1 cellular context compared by ENCODE assay signal in the genomic region with DNA sequence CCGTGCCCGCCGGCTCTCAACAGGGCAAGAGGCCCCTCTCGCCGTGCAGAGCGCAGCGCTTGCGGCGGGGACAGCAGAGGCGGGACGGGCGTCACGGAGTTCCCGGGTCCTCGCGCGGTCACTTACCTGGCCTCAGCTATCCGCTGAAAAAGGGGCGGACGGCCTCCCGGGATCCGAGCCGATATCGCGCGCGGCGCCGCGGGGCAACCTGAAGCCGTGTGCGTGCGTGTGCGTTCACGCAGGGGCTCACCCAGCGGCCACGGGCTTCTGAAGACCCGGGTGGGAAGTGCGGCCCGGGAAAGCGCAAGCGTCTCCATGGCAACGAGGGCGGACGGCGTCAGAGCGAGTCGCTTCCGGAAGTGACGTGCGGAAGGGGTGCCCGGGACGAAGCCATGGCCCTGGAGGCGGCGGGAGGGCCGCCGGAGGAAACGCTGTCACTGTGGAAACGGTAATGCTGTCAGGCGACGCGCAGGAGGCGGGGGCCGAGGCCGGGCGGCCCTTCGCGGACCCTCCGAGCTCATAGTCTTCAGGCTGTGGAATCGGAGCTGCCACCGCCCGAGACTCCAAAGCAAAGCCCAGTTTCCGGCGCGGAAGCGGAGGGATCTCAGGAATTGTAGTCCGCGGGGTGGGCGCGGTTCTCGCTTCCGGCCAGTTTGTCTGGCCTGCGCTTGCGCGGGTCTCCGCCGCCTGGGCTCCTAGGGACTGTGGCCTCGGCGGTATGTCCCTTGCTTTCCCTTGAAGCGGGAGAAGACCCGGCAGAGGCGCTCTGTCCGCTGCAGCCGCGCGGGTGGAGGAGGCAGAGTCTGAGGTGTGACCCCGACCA.
A peak's percentile ranks its signal among the peaks of the same experiment; 100 is the strongest.
TF ChIP-seq lines count a peak whose summit lies in the region.

Gene ENDOV, plus strand, starts transcription at position 365 of the 823 bp plus-strand sequence. Its CDS starts 28 bp downstream, at position 393.

TF ChIP-seq in HEK293, 187 proteins besides CTCF, POLR2A, EP300 and RAD21 (continued from another document and continues in another):
- peak; percentile 91 for TF ChIP-seq ZNF2 (tag by site-specific recombination; IDR thresholded peaks at IDR 0.05)
- TF ChIP-seq ZNF274 (IDR thresholded peaks at IDR 0.05; ENCODE audit: low read length), result no peak
- TF ChIP-seq ZNF274 (tag by site-specific recombination; IDR thresholded peaks at IDR 0.05; ENCODE audit: borderline replicate concordance), result no peak
- TF ChIP-seq ZNF19 (tag by site-specific recombination; IDR thresholded peaks at IDR 0.05; ENCODE audit: low read depth), result no peak
- no peak; the same call in 1 of the 2 replicates for TF ChIP-seq ZBTB44 (tag by site-specific recombination; IDR thresholded peaks at IDR 0.05)
- TF ChIP-seq ZNF777 (tag by site-specific recombination; IDR thresholded peaks at IDR 0.05; ENCODE audit: borderline replicate concordance), result no peak
- TF ChIP-seq ZNF629 (tag by site-specific recombination; IDR thresholded peaks at IDR 0.05), result peak; percentile 98
- peak; percentile 94 for TF ChIP-seq SP7 (tag by site-specific recombination; IDR thresholded peaks at IDR 0.05)
- TF ChIP-seq ZBTB17 (tag by site-specific recombination; IDR thresholded peaks at IDR 0.05), result peak; percentile 94
- TF ChIP-seq, protein P1, sequence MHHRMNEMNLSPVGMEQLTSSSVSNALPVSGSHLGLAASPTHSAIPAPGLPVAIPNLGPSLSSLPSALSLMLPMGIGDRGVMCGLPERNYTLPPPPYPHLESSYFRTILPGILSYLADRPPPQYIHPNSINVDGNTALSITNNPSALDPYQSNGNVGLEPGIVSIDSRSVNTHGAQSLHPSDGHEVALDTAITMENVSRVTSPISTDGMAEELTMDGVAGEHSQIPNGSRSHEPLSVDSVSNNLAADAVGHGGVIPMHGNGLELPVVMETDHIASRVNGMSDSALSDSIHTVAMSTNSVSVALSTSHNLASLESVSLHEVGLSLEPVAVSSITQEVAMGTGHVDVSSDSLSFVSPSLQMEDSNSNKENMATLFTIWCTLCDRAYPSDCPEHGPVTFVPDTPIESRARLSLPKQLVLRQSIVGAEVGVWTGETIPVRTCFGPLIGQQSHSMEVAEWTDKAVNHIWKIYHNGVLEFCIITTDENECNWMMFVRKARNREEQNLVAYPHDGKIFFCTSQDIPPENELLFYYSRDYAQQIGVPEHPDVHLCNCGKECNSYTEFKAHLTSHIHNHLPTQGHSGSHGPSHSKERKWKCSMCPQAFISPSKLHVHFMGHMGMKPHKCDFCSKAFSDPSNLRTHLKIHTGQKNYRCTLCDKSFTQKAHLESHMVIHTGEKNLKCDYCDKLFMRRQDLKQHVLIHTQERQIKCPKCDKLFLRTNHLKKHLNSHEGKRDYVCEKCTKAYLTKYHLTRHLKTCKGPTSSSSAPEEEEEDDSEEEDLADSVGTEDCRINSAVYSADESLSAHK (tag by site-specific recombination; IDR thresholded peaks at IDR 0.05), result no peak
- TF ChIP-seq YY1 (tag by site-specific recombination; IDR thresholded peaks at IDR 0.05), result peak; percentile 85
- TF ChIP-seq MYNN (tag by site-specific recombination; IDR thresholded peaks at IDR 0.05; ENCODE audit: borderline replicate concordance), result peak; percentile 27; the same call in 1 of the 2 replicates
- TF ChIP-seq KLF8 (tag by site-specific recombination; IDR thresholded peaks at IDR 0.05), result peak; percentile 99
- TF ChIP-seq ZNF266 (tag by site-specific recombination; IDR thresholded peaks at IDR 0.05; ENCODE audit: low read depth), result no peak
- no peak; the same call in 1 of the 2 replicates for TF ChIP-seq ZSCAN30 (tag by site-specific recombination; IDR thresholded peaks at IDR 0.05)
- no peak for TF ChIP-seq ZFP69B (tag by site-specific recombination; IDR thresholded peaks at IDR 0.05)
- TF ChIP-seq ZNF555 (tag by site-specific recombination; conservative IDR thresholded peaks at IDR 0.05), result no peak
- no peak for TF ChIP-seq ZNF157 (tag by site-specific recombination; IDR thresholded peaks at IDR 0.05)
- TF ChIP-seq ZNF658 (tag by site-specific recombination; IDR thresholded peaks at IDR 0.05), result no peak
- TF ChIP-seq ZNF239 (tag by site-specific recombination; IDR thresholded peaks at IDR 0.05), result no peak
- TF ChIP-seq, protein P2, sequence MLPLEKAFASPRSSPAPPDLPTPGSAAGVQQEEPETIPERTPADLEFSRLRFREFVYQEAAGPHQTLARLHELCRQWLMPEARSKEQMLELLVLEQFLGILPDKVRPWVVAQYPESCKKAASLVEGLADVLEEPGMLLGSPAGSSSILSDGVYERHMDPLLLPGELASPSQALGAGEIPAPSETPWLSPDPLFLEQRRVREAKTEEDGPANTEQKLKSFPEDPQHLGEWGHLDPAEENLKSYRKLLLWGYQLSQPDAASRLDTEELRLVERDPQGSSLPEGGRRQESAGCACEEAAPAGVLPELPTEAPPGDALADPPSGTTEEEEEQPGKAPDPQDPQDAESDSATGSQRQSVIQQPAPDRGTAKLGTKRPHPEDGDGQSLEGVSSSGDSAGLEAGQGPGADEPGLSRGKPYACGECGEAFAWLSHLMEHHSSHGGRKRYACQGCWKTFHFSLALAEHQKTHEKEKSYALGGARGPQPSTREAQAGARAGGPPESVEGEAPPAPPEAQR (tag by site-specific recombination; IDR thresholded peaks at IDR 0.05), result no peak
- no peak for TF ChIP-seq ZNF488 (tag by site-specific recombination; IDR thresholded peaks at IDR 0.05)
- TF ChIP-seq ZNF24 (tag by site-specific recombination; IDR thresholded peaks at IDR 0.05), result peak; percentile 80; the same call in 1 of the 2 replicates
- peak; percentile 8; the same call in 1 of the 2 replicates for TF ChIP-seq ZSCAN4 (tag by site-specific recombination; IDR thresholded peaks at IDR 0.05)
- TF ChIP-seq IKZF3 (tag by site-specific recombination; IDR thresholded peaks at IDR 0.05), result no peak
- TF ChIP-seq ZNF138 (tag by site-specific recombination; IDR thresholded peaks at IDR 0.05; ENCODE audit: borderline replicate concordance), result no peak
- no peak for TF ChIP-seq ZNF132 (tag by site-specific recombination; IDR thresholded peaks at IDR 0.05; ENCODE audit: borderline replicate concordance)
- no peak for TF ChIP-seq MEIS1 (CRISPR knock-in tag; IDR thresholded peaks at IDR 0.05; ENCODE audit: borderline replicate concordance)
- no peak for TF ChIP-seq GLI2 (tag by site-specific recombination; IDR thresholded peaks at IDR 0.05; ENCODE audit: borderline replicate concordance, low read depth)
- no peak; the same call in 1 of the 2 replicates for TF ChIP-seq ZNF792 (tag by site-specific recombination; IDR thresholded peaks at IDR 0.05)
- TF ChIP-seq, protein P3, sequence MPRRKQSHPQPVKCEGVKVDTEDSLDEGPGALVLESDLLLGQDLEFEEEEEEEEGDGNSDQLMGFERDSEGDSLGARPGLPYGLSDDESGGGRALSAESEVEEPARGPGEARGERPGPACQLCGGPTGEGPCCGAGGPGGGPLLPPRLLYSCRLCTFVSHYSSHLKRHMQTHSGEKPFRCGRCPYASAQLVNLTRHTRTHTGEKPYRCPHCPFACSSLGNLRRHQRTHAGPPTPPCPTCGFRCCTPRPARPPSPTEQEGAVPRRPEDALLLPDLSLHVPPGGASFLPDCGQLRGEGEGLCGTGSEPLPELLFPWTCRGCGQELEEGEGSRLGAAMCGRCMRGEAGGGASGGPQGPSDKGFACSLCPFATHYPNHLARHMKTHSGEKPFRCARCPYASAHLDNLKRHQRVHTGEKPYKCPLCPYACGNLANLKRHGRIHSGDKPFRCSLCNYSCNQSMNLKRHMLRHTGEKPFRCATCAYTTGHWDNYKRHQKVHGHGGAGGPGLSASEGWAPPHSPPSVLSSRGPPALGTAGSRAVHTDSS (tag by site-specific recombination; IDR thresholded peaks at IDR 0.05), result no peak
- TF ChIP-seq HOXC10 (CRISPR knock-in tag; IDR thresholded peaks at IDR 0.05), result no peak
- TF ChIP-seq, protein P4, sequence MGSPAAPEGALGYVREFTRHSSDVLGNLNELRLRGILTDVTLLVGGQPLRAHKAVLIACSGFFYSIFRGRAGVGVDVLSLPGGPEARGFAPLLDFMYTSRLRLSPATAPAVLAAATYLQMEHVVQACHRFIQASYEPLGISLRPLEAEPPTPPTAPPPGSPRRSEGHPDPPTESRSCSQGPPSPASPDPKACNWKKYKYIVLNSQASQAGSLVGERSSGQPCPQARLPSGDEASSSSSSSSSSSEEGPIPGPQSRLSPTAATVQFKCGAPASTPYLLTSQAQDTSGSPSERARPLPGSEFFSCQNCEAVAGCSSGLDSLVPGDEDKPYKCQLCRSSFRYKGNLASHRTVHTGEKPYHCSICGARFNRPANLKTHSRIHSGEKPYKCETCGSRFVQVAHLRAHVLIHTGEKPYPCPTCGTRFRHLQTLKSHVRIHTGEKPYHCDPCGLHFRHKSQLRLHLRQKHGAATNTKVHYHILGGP (tag by site-specific recombination; IDR thresholded peaks at IDR 0.05), result no peak
- no peak for TF ChIP-seq ZNF548 (tag by site-specific recombination; IDR thresholded peaks at IDR 0.05)
- TF ChIP-seq ZNF768 (tag by site-specific recombination; IDR thresholded peaks at IDR 0.05), result no peak
- TF ChIP-seq ZNF560 (tag by site-specific recombination; IDR thresholded peaks at IDR 0.05; ENCODE audit: borderline replicate concordance), result no peak
- peak; percentile 95 for TF ChIP-seq ZEB2 (tag by site-specific recombination; IDR thresholded peaks at IDR 0.05)
- no peak for TF ChIP-seq ZNF664 (tag by site-specific recombination; IDR thresholded peaks at IDR 0.05)
- peak; percentile 77 for TF ChIP-seq ZNF660 (tag by site-specific recombination; IDR thresholded peaks at IDR 0.05)
- no peak for TF ChIP-seq ZNF350 (tag by site-specific recombination; IDR thresholded peaks at IDR 0.05)
- TF ChIP-seq GLIS1 (tag by site-specific recombination; IDR thresholded peaks at IDR 0.05), result peak; percentile 55; the same call in 1 of the 2 replicates
- TF ChIP-seq, protein P5, sequence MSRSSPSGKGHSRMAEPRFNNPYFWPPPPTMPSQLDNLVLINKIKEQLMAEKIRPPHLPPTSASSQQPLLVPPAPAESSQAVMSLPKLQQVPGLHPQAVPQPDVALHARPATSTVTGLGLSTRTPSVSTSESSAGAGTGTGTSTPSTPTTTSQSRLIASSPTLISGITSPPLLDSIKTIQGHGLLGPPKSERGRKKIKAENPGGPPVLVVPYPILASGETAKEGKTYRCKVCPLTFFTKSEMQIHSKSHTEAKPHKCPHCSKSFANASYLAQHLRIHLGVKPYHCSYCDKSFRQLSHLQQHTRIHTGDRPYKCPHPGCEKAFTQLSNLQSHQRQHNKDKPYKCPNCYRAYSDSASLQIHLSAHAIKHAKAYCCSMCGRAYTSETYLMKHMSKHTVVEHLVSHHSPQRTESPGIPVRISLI (tag by site-specific recombination; IDR thresholded peaks at IDR 0.05), result no peak
- TF ChIP-seq ZNF623 (tag by site-specific recombination; IDR thresholded peaks at IDR 0.05), result peak; percentile 47
- TF ChIP-seq ZNF324 (tag by site-specific recombination; IDR thresholded peaks at IDR 0.05), result peak; percentile 85
- no peak for TF ChIP-seq ZNF747 (tag by site-specific recombination; IDR thresholded peaks at IDR 0.05)
- peak; percentile 65; the same call in 1 of the 2 replicates for TF ChIP-seq ZNF394 (tag by site-specific recombination; IDR thresholded peaks at IDR 0.05; ENCODE audit: borderline replicate concordance)
- peak; percentile 63; the same call in 1 of the 2 replicates for TF ChIP-seq ZNF843 (tag by site-specific recombination; IDR thresholded peaks at IDR 0.05)
- TF ChIP-seq ZNF544 (tag by site-specific recombination; IDR thresholded peaks at IDR 0.05), result no peak
- TF ChIP-seq ZNF624 (tag by site-specific recombination; IDR thresholded peaks at IDR 0.05), result no peak
- no peak for TF ChIP-seq ZBTB1 (tag by site-specific recombination; IDR thresholded peaks at IDR 0.05)
- no peak for TF ChIP-seq ZNF426 (tag by site-specific recombination; IDR thresholded peaks at IDR 0.05)
- no peak for TF ChIP-seq ZFP3 (tag by site-specific recombination; IDR thresholded peaks at IDR 0.05; ENCODE audit: low read depth)
- TF ChIP-seq ZBTB6 (tag by site-specific recombination; IDR thresholded peaks at IDR 0.05), result no peak
- TF ChIP-seq ZNF670 (tag by site-specific recombination; IDR thresholded peaks at IDR 0.05; ENCODE audit: low read depth), result no peak
- TF ChIP-seq ZNF596 (tag by site-specific recombination; IDR thresholded peaks at IDR 0.05), result no peak
- TF ChIP-seq ZIC2 (tag by site-specific recombination; IDR thresholded peaks at IDR 0.05), result no peak
